Comparison of ENCODE assay signal across 22 cellular contexts in genomic region chr7:30047124-30047523, GRCh38. TPM values are rescaled to one million over a fixed set of nuclear protein-coding genes. Genes with fewer than 3 reads are reported as not detected.
DNase-seq lines count a peak whose midpoint lies in the region; ATAC-seq and TF ChIP-seq lines count a peak whose summit lies in the region.
"Had no signal": no experiment of that assay in that cellular context is flagged by ENCODE, and none has a peak within 500 bp of the region (broad histone marks: within the 10 kb centered on the region; RNA-seq: fewer than 3 reads in every experiment).

No MANE protein-coding gene starts in this region.

- peak; percentile 10 for DNase-seq in NCI-H2029 treated with DMSO at 0.1 percent for 48 hours (lab: John Stamatoyannopoulos, UW)
- DNase-seq in NCI-H2029 (lab: John Stamatoyannopoulos, UW), result no peak
- DNase-seq in left ventricle myocardium superior, result no peak
- no peak for DNase-seq in Right ventricle myocardium superior
- no peak for DNase-seq in omental fat pad (ENCODE audit: low spot score)
- no peak for DNase-seq in NCI-H226
- DNase-seq: 8988T; ACHN; AML-193; BE2C; CD4-positive, alpha-beta T cell; CD8-positive, alpha-beta memory T cell; DMS 273 treated with DMSO at 0.1 percent for 48 hours; DMS79; EL; GDM1; H9 had no signal

- TF ChIP-seq CTCF in omental fat pad (IDR thresholded peaks at IDR 0.05), result no peak

- ATAC-seq in left ventricle myocardium superior (peak; percentile 67), Right ventricle myocardium superior (ENCODE audit: poor library complexity) (no peak), omental fat pad (ENCODE audit: low FRiP score) (peak; percentile 37), GM19455 (IDR thresholded peaks at IDR 0.05; ENCODE audit: unreplicated experiment) (no peak)
- ATAC-seq: A549, GM12878, GM23338, HCT116 had no signal

- intact Hi-C loops in left ventricle myocardium superior (cut with micrococcal nuclease), result no loop called here
- intact Hi-C loops in Right ventricle myocardium superior (cut with DNase I), result no loop called here

RNA-seq across cellular contexts. Expression of gene PLEKHA8, which starts 18.9 kb away (rescaled TPM):
- total RNA-seq in left ventricle myocardium superior (3.4 TPM), Right ventricle myocardium superior (3.9 TPM), omental fat pad (10 to 100 TPM in 2 of 4 donors, 1 to 10 TPM in 2; 4.6 to 11.8 (median 8.1) TPM)

RNA-seq across cellular contexts. Expression of gene FKBP14, which starts 20.6 kb away (rescaled TPM):
- total RNA-seq in left ventricle myocardium superior (12.8 TPM), Right ventricle myocardium superior (8.6 TPM), omental fat pad (10 to 100 TPM in 2 of 4 donors, 1 to 10 TPM in 2; 5.8 to 10.9 (median 9.1) TPM)

RNA-seq across cellular contexts. Expression of gene SCRN1, which starts 57.5 kb away (rescaled TPM):
- total RNA-seq in left ventricle myocardium superior, result 18.7 TPM
- total RNA-seq in Right ventricle myocardium superior, result 10.3 TPM
- 10 to 100 TPM; 19.7 to 43.1 (median 31.0) TPM for total RNA-seq in omental fat pad

Comparison
In these comparisons a context has a peak if more than half of its experiments do, and no peak if none do; other contexts are left out.
1. ATAC-seq: peak in left ventricle myocardium superior (single experiment) and omental fat pad (single experiment); none in Right ventricle myocardium superior (single experiment) and GM19455 (single experiment).